In genomic region chr22:45242778-45243191, GRCh38 we compare ENCODE assay signal across 1 cellular context.
TF ChIP-seq lines count a peak whose summit lies in the region.

No MANE protein-coding gene starts in this region.

TF ChIP-seq in HepG2, 621 proteins besides CTCF, POLR2A, EP300 and RAD21 (continued from another document):
- TF ChIP-seq GATAD2A (CRISPR knock-in tag; IDR thresholded peaks at IDR 0.05): peak; percentile 17; the same call in 1 of the 2 replicates
- TF ChIP-seq SOX5 (CRISPR knock-in tag; IDR thresholded peaks at IDR 0.05; ENCODE audit: borderline replicate concordance): 0 out of 2 replicates have a peak, but pooled peaks have one; percentile 6
- no peak for TF ChIP-seq U2AF2 (IDR thresholded peaks at IDR 0.05; ENCODE audit: low read depth, low read length)
- no peak for TF ChIP-seq PHF21A (CRISPR knock-in tag; IDR thresholded peaks at IDR 0.05)
- TF ChIP-seq RBFOX2 (IDR thresholded peaks at IDR 0.05; ENCODE audit: low read depth, low read length): no peak
- TF ChIP-seq, protein P1, sequence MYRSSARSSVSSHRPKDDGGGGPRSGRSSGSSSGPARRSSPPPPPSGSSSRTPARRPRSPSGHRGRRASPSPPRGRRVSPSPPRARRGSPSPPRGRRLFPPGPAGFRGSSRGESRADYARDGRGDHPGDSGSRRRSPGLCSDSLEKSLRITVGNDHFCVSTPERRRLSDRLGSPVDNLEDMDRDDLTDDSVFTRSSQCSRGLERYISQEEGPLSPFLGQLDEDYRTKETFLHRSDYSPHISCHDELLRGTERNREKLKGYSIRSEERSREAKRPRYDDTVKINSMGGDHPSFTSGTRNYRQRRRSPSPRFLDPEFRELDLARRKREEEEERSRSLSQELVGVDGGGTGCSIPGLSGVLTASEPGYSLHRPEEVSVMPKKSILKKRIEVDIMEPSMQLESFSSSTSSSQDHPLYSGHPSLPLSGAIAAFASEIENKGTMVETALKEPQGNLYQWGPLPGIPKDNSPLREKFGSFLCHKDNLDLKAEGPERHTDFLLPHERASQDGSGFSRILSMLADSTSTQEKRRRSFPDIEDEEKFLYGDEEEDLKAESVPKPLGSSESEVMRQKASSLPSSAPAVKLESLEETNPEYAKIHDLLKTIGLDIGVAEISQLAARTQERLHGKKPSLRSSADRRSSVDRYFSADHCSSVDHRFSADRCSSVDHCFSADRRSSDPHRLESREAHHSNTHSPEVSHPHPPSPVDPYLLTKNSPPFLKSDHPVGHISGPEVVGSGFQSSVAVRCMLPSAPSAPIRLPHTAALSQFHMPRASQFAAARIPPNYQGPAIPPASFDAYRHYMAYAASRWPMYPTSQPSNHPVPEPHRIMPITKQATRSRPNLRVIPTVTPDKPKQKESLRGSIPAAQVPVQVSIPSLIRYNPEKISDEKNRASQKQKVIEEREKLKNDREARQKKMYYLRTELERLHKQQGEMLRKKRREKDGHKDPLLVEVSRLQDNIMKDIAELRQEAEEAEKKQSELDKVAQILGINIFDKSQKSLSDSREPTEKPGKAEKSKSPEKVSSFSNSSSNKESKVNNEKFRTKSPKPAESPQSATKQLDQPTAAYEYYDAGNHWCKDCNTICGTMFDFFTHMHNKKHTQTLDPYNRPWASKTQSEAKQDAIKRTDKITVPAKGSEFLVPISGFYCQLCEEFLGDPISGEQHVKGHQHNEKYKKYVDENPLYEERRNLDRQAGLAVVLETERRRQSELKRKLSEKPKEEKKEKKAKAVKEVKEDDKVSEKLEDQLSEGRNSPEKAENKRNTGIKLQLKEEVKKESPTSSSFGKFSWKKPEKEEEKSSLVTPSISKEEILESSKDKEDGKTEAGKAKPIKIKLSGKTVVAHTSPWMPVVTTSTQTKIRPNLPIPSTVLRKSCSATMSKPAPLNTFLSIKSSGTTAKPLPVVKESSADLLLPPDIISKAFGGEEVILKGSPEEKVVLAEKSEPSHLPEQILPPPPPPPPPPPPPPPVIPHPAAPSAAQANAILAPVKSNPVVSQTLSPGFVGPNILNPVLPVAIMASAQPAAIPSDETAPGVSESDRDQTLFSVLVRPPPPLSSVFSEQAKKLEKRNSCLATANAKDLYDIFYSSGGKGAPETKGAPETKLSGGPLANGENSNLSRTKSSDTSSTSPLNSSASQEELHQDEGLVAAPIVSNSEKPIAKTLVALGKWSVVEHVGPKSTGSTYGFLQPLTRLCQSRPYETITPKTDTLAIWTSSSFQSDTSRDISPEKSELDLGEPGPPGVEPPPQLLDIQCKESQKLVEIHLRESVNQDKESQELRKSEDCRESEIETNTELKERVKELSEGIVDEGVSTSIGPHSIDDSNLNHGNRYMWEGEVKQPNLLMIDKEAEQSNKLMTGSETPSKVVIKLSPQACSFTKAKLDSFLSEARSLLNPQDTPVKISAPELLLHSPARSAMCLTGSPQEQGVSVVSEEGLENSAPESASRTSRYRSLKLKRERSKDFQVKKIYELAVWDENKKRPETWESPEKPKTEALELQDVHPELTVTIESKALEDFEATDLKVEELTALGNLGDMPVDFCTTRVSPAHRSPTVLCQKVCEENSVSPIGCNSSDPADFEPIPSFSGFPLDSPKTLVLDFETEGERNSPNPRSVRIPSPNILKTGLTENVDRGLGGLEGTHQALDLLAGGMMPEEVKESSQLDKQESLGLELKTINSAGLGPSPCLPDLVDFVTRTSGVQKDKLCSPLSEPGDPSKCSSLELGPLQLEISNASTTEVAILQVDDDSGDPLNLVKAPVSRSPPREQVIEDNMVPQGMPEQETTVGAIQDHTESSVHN (CRISPR knock-in tag; IDR thresholded peaks at IDR 0.05): no peak
- no peak for TF ChIP-seq RNF219 (CRISPR knock-in tag; IDR thresholded peaks at IDR 0.05)
- no peak for TF ChIP-seq ZNF367 (CRISPR knock-in tag; IDR thresholded peaks at IDR 0.05; ENCODE audit: borderline replicate concordance)
- no peak for TF ChIP-seq JUN (CRISPR knock-in tag; IDR thresholded peaks at IDR 0.05)
- TF ChIP-seq MXI1 (IDR thresholded peaks at IDR 0.05; ENCODE audit: borderline replicate concordance, low read depth, low read length): 0 out of 3 replicates have a peak, but pooled peaks have one; percentile 27
- TF ChIP-seq RFX1 (IDR thresholded peaks at IDR 0.05): no peak
- no peak for TF ChIP-seq ZFP62 (CRISPR knock-in tag; IDR thresholded peaks at IDR 0.05)
- no peak for TF ChIP-seq ZNF761 (CRISPR knock-in tag; conservative IDR thresholded peaks at IDR 0.05)
- TF ChIP-seq FOXK1 (CRISPR knock-in tag; IDR thresholded peaks at IDR 0.05; ENCODE audit: borderline replicate concordance, low read depth): no peak
- 0 out of 2 replicates have a peak, but pooled peaks have one; percentile 46 for TF ChIP-seq ZNF644 (CRISPR knock-in tag; IDR thresholded peaks at IDR 0.05; ENCODE audit: low read depth)
TF ChIP-seq in HepG2: peak in this region for 10.
